ENCODE assay signal across 24 cellular contexts in the genomic region with DNA sequence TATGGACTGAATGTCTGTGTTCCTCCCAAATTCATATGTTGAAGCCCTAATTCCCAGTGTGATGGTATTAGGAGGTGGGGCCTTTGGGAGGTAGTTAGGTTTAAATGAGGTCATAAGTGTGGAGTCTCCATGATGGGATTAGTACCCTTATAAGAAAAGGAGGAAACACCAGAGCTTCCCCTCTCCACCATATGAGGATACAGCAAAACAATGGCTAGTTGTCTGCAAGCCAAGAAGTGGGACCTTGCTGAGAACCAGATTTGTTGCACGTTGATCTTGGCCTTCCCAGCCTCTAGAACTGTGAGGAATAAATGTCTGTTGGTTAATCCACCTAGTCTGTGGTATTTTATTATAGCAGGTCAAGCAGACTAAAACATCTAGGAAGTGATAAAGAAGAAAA.
"Had no signal": no experiment of that assay in that cellular context is flagged by ENCODE, and none has a peak within 500 bp of the region (broad histone marks: within the 10 kb centered on the region; RNA-seq: fewer than 3 reads in every experiment).

No MANE protein-coding gene starts in this region.

- DNase-seq: activated B cell treated with CpG ODN at 0.5 μM for 24 hours; activated CD4-positive, alpha-beta memory T cell treated with anti-CD3 and anti-CD28 coated beads, Interleukin-2, amount 10 ng/mL, durations not matched to agents 7 days and 5 days; activated CD4-positive, alpha-beta T cell treated with anti-CD3 and anti-CD28 coated beads for 48 hours; activated CD4-positive, alpha-beta T cell treated with anti-CD3 and anti-CD28 coated beads, Interleukin-2, amount 10 ng/mL, durations not matched to agents 7 days and 5 days; activated CD4-positive, alpha-beta T cell treated with anti-CD3 and anti-CD28 coated beads, Interleukin-2, amount 50 U/mL, for 48 hours; activated CD4-positive, CD25-positive, alpha-beta regulatory T cell treated with anti-CD3 and anti-CD28 coated beads, Interleukin-2, amount 50 U/mL, for 72 hours; activated CD8-positive, alpha-beta memory T cell treated with anti-CD3 and anti-CD28 coated beads for 24 hours; activated CD8-positive, alpha-beta memory T cell treated with anti-CD3 and anti-CD28 coated beads, Interleukin-2, amount 10 ng/mL, durations not matched to agents 7 days and 5 days; activated CD8-positive, alpha-beta memory T cell treated with anti-CD3 and anti-CD28 coated beads, Interleukin-2, amount 50 U/mL, for 48 hours; activated CD8-positive, alpha-beta T cell treated with anti-CD3 and anti-CD28 coated beads, Interleukin-2, amount 10 ng/mL, durations not matched to agents 7 days and 5 days; activated effector memory CD4-positive, alpha-beta T cell treated with Interleukin-2 at 50 U/mL for 16 hours; activated gamma-delta T cell; activated naive CD4-positive, alpha-beta T cell treated with anti-CD3 and anti-CD28 coated beads, Interleukin-2, amount 10 ng/mL, durations not matched to agents 7 days and 5 days; activated naive CD4-positive, alpha-beta T cell treated with Interleukin-2 at 50 U/mL for 16 hours; activated naive CD8-positive, alpha-beta T cell treated with anti-CD3 and anti-CD28 coated beads, Interleukin-2, amount 10 ng/mL, durations not matched to agents 7 days and 5 days; activated naive CD8-positive, alpha-beta T cell treated with anti-CD3 and anti-CD28 coated beads, Interleukin-2, amount 50 U/mL, for 24 hours; activated T-cell treated with anti-CD3 and anti-CD28 coated beads, Interleukin-2, amount 50 U/mL, for 24 hours; activated T-cell treated with anti-CD3 and anti-CD28 coated beads, Interleukin-2, amount 50 U/mL, for 48 hours; amygdala; anterior cingulate cortex; caudate nucleus; T-helper 1 cell; T-helper 2 cell; T-helper 9 cell had no signal
